8 cellular contexts compared by ENCODE assay signal in the genomic region with DNA sequence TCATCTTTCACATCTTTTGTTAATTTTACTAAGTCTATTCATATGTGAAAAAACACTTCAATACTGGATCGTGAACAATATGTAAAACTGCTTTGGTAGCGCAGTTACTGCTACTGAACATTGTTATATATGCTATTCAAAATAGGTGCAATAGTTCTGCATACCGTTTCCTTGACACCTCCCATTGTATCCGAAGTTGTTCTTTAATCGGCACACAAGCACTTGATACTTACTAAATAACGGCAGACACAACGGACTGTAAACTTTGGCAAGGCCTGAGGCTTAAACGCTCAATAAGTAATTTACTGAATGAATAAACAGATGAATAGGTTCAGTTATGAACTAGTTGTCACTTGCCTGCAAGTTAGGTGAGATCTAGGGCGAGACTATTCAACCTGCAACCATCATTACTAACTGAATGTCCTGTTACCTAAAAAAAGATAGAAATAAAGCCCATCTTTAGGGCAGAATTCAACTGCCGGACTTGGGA. TPM values are rescaled to one million over a fixed set of nuclear protein-coding genes. Genes with fewer than 3 reads are reported as not detected.
DNase-seq lines count a peak whose midpoint lies in the region; ATAC-seq and TF ChIP-seq lines count a peak whose summit lies in the region.

No MANE protein-coding gene starts in this region.

- no peaks in the 10 kb centered on the region for H3K27me3 Mint-ChIP-seq in neural crest cell (ENCODE audit: low read depth)

- peak overlapping the region; percentile 86 for H3K9ac ChIP-seq in Loucy (ENCODE audit: low read depth, low read length, poor library complexity, severe bottlenecking)

- peaks cover 47% of the 10 kb centered on the region for H4K20me1 ChIP-seq in Loucy (ENCODE audit: insufficient read depth, low read length, poor library complexity, severe bottlenecking)

- peaks cover 29% of the 10 kb centered on the region for H3K36me3 ChIP-seq in right atrium auricular region
- H3K36me3 ChIP-seq in Loucy (ENCODE audit: insufficient read depth, low read length) = 0 out of 2 replicates have a peak, but pooled peaks cover 3% of the 10 kb centered on the region
- peaks cover 29% of the 10 kb centered on the region for H3K36me3 ChIP-seq in ectodermal cell (ENCODE audit: control insufficient read depth, insufficient read depth, low read length)

- peaks cover 0 to 24% of the 10 kb centered on the region in 2 donors for H3K4me1 ChIP-seq in right atrium auricular region
- H3K4me1 ChIP-seq in Loucy (ENCODE audit: insufficient read depth, low read length, poor library complexity, severe bottlenecking) = peaks cover 66% of the 10 kb centered on the region
- H3K4me1 ChIP-seq in ectodermal cell (ENCODE audit: control insufficient read depth, insufficient read depth, low read length) = peaks cover 3% of the 10 kb centered on the region

- peaks cover 25% of the 10 kb centered on the region for H3K4me1 Mint-ChIP-seq in neural crest cell

- peak overlapping the region; percentile 97 for H3K4me3 Mint-ChIP-seq in neural crest cell

- no peaks in the 10 kb centered on the region for H3F3A ChIP-seq in Loucy (ENCODE audit: low read depth)

- no peak for DNase-seq in right atrium auricular region (ENCODE audit: low spot score)
- no peak for DNase-seq in left ventricle myocardium superior
- DNase-seq in neural crest cell (ENCODE audit: low read depth, low spot score) = no peak
- no peak for DNase-seq in H4 (ENCODE audit: low spot score)
- DNase-seq in NCI-H1048 (lab: John Stamatoyannopoulos, UW) = no peak

- TF ChIP-seq CTCF in right atrium auricular region (IDR thresholded peaks at IDR 0.05) (no peak), Loucy (conservative IDR thresholded peaks at IDR 0.05; ENCODE audit: low read length) (no peak), neural crest cell (conservative IDR thresholded peaks at IDR 0.05) (no peak)

- WGBS in ectodermal cell, 2 experiments = 31 to 40% methylated on average over 10 of the region's 10 CpGs

- no peaks in the 10 kb centered on the region for H3K9me2 ChIP-seq in Loucy (replicated peaks; ENCODE audit: low read depth, low read length)

- H3K27ac ChIP-seq in right atrium auricular region = peak overlapping the region; percentile 88 to 89
- H3K27ac ChIP-seq in ectodermal cell (ENCODE audit: insufficient read depth, low read depth, low read length, poor library complexity, severe bottlenecking) = peak overlapping the region; percentile 91

- H3K4me2 ChIP-seq in Loucy (ENCODE audit: low read depth, low read length, poor library complexity, severe bottlenecking) = peak overlapping the region; percentile 75

- peaks cover 30% of the 10 kb centered on the region for H3K36me3 Mint-ChIP-seq in neural crest cell (ENCODE audit: low read depth)

- H3K9me3 ChIP-seq in right atrium auricular region = peaks cover 0 to 9% of the 10 kb centered on the region in 2 donors
- H3K9me3 ChIP-seq in Loucy (ENCODE audit: insufficient read depth, low read depth, low read length) = no peaks in the 10 kb centered on the region
- H3K9me3 ChIP-seq in ectodermal cell (ENCODE audit: control insufficient read depth, low read length) = no peaks in the 10 kb centered on the region

- intact Hi-C loops in left ventricle myocardium superior (cut with micrococcal nuclease) = no loop called here

- H2AFZ ChIP-seq in Loucy (ENCODE audit: low read length) = peak overlapping the region; percentile 83

- H3K79me2 ChIP-seq in Loucy (ENCODE audit: insufficient read depth, low read length) = peaks cover 98% of the 10 kb centered on the region

- peaks cover 3% of the 10 kb centered on the region for H3K9me3 Mint-ChIP-seq in neural crest cell

- H3K27me3 ChIP-seq in right atrium auricular region (no peaks in the 10 kb centered on the region), Loucy (ENCODE audit: insufficient read depth, low read length, poor library complexity, severe bottlenecking) (no peaks in the 10 kb centered on the region), ectodermal cell (ENCODE audit: control insufficient read depth, insufficient read depth, low read length, poor library complexity, severe bottlenecking) (no peaks in the 10 kb centered on the region)

- H3K27ac Mint-ChIP-seq in neural crest cell (ENCODE audit: unreplicated experiment) = peak overlapping the region; percentile 99

- ATAC-seq in left ventricle myocardium superior (no peak), HG03432 (IDR thresholded peaks at IDR 0.05; ENCODE audit: unreplicated experiment) (no peak)

- H3K4me3 ChIP-seq in right atrium auricular region (peak overlapping the region; percentile 58 to 73), Loucy (ENCODE audit: low read length, poor library complexity, severe bottlenecking) (peak overlapping the region; percentile 88), ectodermal cell (ENCODE audit: insufficient read depth, low read depth, low read length) (peak overlapping the region; percentile 77)

RNA-seq across cellular contexts. Expression of a gene that starts 0.6 kb away (rescaled TPM):
- 10 to 100 TPM; 15.4 to 20.3 TPM for total RNA-seq in right atrium auricular region
- total RNA-seq in left ventricle myocardium superior = 12.6 TPM
- 21.2 TPM for polyA plus RNA-seq in ectodermal cell (2013, experiment 1 of 4)
- 20.8 TPM for polyA plus RNA-seq in ectodermal cell (2013, experiment 2 of 4)
- 23.8 TPM for polyA plus RNA-seq in ectodermal cell (2013, experiment 3 of 4)
- polyA plus RNA-seq in ectodermal cell (2013, experiment 4 of 4) = 25.6 TPM
- 19.4 and 22.6 TPM in 2 replicates for total RNA-seq in neural crest cell
- 32.3 and 38.2 TPM in 2 replicates for total RNA-seq in H4 (2014; rRNA removed; shearing (Covaris generic))

RNA-seq across cellular contexts. Expression of a gene that starts 0.7 kb away (rescaled TPM):
- 10 to 100 TPM; 36.2 to 43.9 TPM for total RNA-seq in right atrium auricular region
- 29.5 TPM for total RNA-seq in left ventricle myocardium superior
- 94.2 TPM for polyA plus RNA-seq in ectodermal cell (2013, experiment 1 of 4)
- polyA plus RNA-seq in ectodermal cell (2013, experiment 2 of 4) = 84.5 TPM
- polyA plus RNA-seq in ectodermal cell (2013, experiment 3 of 4) = 70.3 TPM
- polyA plus RNA-seq in ectodermal cell (2013, experiment 4 of 4) = 79.4 TPM
- 88.6 and 105 TPM in 2 replicates for total RNA-seq in neural crest cell
- total RNA-seq in H4 (2014; rRNA removed; shearing (Covaris generic)) = 127 and 165 TPM in 2 replicates
